ENCODE assay signal across 8 cellular contexts in genomic region chr10:929965-930364, GRCh38. TPM values are rescaled to one million over a fixed set of nuclear protein-coding genes. Genes with fewer than 3 reads are reported as not detected.
DNase-seq lines count a peak whose midpoint lies in the region; ATAC-seq and TF ChIP-seq lines count a peak whose summit lies in the region.

No MANE protein-coding gene starts in this region.

- in situ Hi-C loops in GM13976 (cut with MboI; ENCODE audit: low sequenced_read_pairs, unreplicated experiment), result no loop called here

- TF ChIP-seq CTCF in GM13976 (IDR thresholded peaks at IDR 0.05; ENCODE audit: borderline replicate concordance, control extremely low read depth, extremely low read depth, insufficient read depth, missing control alignments) (no peak), liver (IDR thresholded peaks at IDR 0.05; ENCODE audit: low read depth, low read length, missing input control) (no peak), upper lobe of left lung (IDR thresholded peaks at IDR 0.05) (no peak)

- H3K9ac ChIP-seq in liver (ENCODE audit: low read depth in 1 of 2, low read length in 2 of 2), result peak overlapping the region; percentile 33 to 92

- no peaks in the 10 kb centered on the region for H3K27me3 ChIP-seq in liver (ENCODE audit: control insufficient read depth in 4 of 4, insufficient read depth in 4 of 4, low read length in 3 of 4)
- no peaks in the 10 kb centered on the region for H3K27me3 ChIP-seq in upper lobe of left lung

- 22% methylated on average over 4 of the region's 4 CpGs for WGBS in liver
- WGBS in upper lobe of left lung, 2 donors, result 8 to 12% methylated on average over 4 of the region's 4 CpGs

- peaks cover 8 to 26% of the 10 kb centered on the region in 2 donors for H3K36me3 Mint-ChIP-seq in activated naive CD4-positive, alpha-beta T cell treated with anti-CD3 and anti-CD28 coated beads, Interleukin-2, amount 50 U/mL, for 72 hours

- H3K9me3 Mint-ChIP-seq in activated naive CD4-positive, alpha-beta T cell treated with anti-CD3 and anti-CD28 coated beads, Interleukin-2, amount 50 U/mL, for 72 hours, result no peaks in the 10 kb centered on the region

- H3K9me3 ChIP-seq in liver (ENCODE audit: control insufficient read depth in 4 of 4, low read length in 3 of 4) (no peaks in the 10 kb centered on the region), upper lobe of left lung (no peaks in the 10 kb centered on the region)

- ATAC-seq in HG03108 (IDR thresholded peaks at IDR 0.05; ENCODE audit: unreplicated experiment), result peak; percentile 21
- ATAC-seq in activated naive CD4-positive, alpha-beta T cell treated with anti-CD3 and anti-CD28 coated beads, Interleukin-2, amount 50 U/mL, for 72 hours, result no peak
- no peak for ATAC-seq in upper lobe of left lung (ENCODE audit: low FRiP score in 2 of 2)
- no peak for ATAC-seq in HG03280 (IDR thresholded peaks at IDR 0.05; ENCODE audit: unreplicated experiment)

- TF ChIP-seq POLR2A in upper lobe of left lung (IDR thresholded peaks at IDR 0.05), result no peak

- no peak for TF ChIP-seq EP300 in upper lobe of left lung (IDR thresholded peaks at IDR 0.05)

- H3K4me3 ChIP-seq in liver (ENCODE audit: low read depth in 1 of 3, low read length in 3 of 3) (peak overlapping the region; percentile 80 to 99 (median 90)), upper lobe of left lung (peak overlapping the region; percentile 78 to 97 (median 90))

- H3K27ac Mint-ChIP-seq in activated naive CD4-positive, alpha-beta T cell treated with anti-CD3 and anti-CD28 coated beads, Interleukin-2, amount 50 U/mL, for 72 hours, result peak overlapping the region; percentile 92 to 98

- TF ChIP-seq RAD21 in liver (IDR thresholded peaks at IDR 0.05), result no peak

- H3K27ac ChIP-seq in liver (ENCODE audit: low read depth in 1 of 2, low read length in 2 of 2) (peak overlapping the region; percentile 57 to 81), upper lobe of left lung (peak overlapping the region; percentile 96 to 98 (median 98))

- DNase-seq in GM13976 (ENCODE audit: low spot score) (peak; percentile 49), upper lobe of left lung (peak in 1 of 2 donors; percentile 50)
- no peak for DNase-seq in activated naive CD4-positive, alpha-beta T cell treated with anti-CD3 and anti-CD28 coated beads, Interleukin-2, amount 50 U/mL, for 72 hours (ENCODE audit: low spot score in 2 of 2)
- DNase-seq in central memory CD4-positive, alpha-beta T cell, result no peak
- DNase-seq in stimulated activated CD4-positive, alpha-beta T cell treated with anti-CD3 and anti-CD28 coated beads, Interleukin-15, amount 100 ng/mL, for 24 hours, result no peak

- peaks cover 6 to 22% (median 13%) of the 10 kb centered on the region in 4 donors for H3K4me1 ChIP-seq in liver (ENCODE audit: control insufficient read depth in 4 of 4, insufficient read depth in 4 of 4, low read length in 3 of 4)
- H3K4me1 ChIP-seq in upper lobe of left lung, result peaks cover 51 to 64% (median 52%) of the 10 kb centered on the region in 4 donors

- H3K36me3 ChIP-seq in liver (ENCODE audit: control insufficient read depth in 4 of 4, insufficient read depth in 3 of 4, low read depth in 1 of 4, low read length in 3 of 4) (peaks cover 0 to under 1% (median 0%) of the 10 kb centered on the region in 4 donors), upper lobe of left lung (peaks cover 0 to 7% (median 3%) of the 10 kb centered on the region in 4 donors)

TF ChIP-seq in liver, 16 proteins besides CTCF, POLR2A, EP300 and RAD21:
- no peak for TF ChIP-seq FOXA1 (IDR thresholded peaks at IDR 0.05)
- TF ChIP-seq RXRA (IDR thresholded peaks at IDR 0.05), result no peak
- no peak for TF ChIP-seq FOXA2 (IDR thresholded peaks at IDR 0.05)
- TF ChIP-seq SP1 (IDR thresholded peaks at IDR 0.05), result no peak
- no peak for TF ChIP-seq ATF3 (IDR thresholded peaks at IDR 0.05)
- TF ChIP-seq EGR1 (IDR thresholded peaks at IDR 0.05; ENCODE audit: low read depth in 2 of 2), result no peak

RNA-seq across cellular contexts. Expression of gene LARP4B, which starts 1.5 kb away (rescaled TPM):
- 100 to 1,000 TPM in 1 of 2 donors, 10 to 100 TPM in 1; 87.4 to 122 TPM for total RNA-seq in activated naive CD4-positive, alpha-beta T cell treated with anti-CD3 and anti-CD28 coated beads, Interleukin-2, amount 50 U/mL, for 72 hours
- total RNA-seq in liver (10 to 100 TPM; 16.1 to 20.4 TPM), upper lobe of left lung (100 to 1,000 TPM; 106 to 154 (median 139) TPM)
- 1 to 10 TPM; 5.5 to 8.1 TPM for polyA plus RNA-seq in liver

RNA-seq across cellular contexts. Expression of gene GTPBP4, which starts 58.3 kb away (rescaled TPM):
- total RNA-seq in activated naive CD4-positive, alpha-beta T cell treated with anti-CD3 and anti-CD28 coated beads, Interleukin-2, amount 50 U/mL, for 72 hours, result 100 to 1,000 TPM in 1 of 2 donors, 10 to 100 TPM in 1; 96.5 to 123 TPM
- 10 to 100 TPM in 1 of 2 donors, 1 to 10 TPM in 1; 9.8 to 15.1 TPM for total RNA-seq in liver
- polyA plus RNA-seq in liver, result 10 to 100 TPM; 10.7 to 13.6 TPM
- total RNA-seq in upper lobe of left lung, result 10 to 100 TPM; 22.0 to 41.9 (median 33.3) TPM

Comparison
In these comparisons a context has a peak if more than half of its experiments do, and no peak if none do; other contexts are left out.
1. RNA of gene LARP4B, which starts 1.5 kb away (total RNA-seq): 106 to 154 TPM in upper lobe of left lung and 87.4 to 122 TPM in activated naive CD4-positive, alpha-beta T cell treated with anti-CD3 and anti-CD28 coated beads, Interleukin-2, amount 50 U/mL, for 72 hours; 16.1 to 20.4 TPM in liver; every median in the first group is over 4 times any median in the second.